ENCODE assay signal across 20 cellular contexts in the genomic region with DNA sequence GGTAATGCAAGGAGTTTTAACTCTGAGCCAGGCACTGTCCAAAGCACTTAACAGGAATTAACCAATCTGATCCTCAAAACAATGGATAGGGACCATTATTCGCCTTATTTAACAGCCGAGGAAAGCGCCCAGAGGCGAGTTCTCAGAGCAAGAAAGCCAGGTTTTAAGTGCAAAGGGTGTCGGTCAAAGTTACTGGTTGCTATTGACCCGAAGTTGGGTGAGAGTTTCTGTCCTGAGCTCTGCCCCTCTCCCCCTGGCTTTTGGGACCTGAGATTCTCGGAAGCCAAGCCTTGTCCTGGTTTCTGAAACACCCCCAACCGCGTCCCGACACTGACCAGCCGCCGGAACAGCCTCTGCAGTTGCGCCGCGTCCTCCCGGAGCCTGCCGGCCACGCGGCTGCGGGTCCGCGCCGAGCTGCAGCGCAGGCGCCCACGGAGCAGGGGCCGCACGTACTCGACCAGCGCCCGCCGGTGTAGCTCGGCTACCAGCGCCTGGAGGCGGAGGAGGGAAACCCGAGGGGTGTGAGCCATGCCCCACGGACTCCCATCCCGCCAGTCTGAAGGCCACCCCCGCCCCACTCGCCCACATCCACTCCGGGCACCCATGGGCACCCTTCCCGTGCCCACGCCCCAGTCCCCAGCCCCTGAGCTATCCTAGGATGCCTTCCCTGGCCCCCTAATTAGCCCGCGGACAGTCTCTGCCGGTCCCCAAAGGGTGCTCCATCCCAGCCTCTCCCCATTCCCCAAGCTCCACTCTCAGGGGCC. TPM values are rescaled to one million over a fixed set of nuclear protein-coding genes. Genes with fewer than 3 reads are reported as not detected.
DNase-seq lines count a peak whose midpoint lies in the region; ATAC-seq, FAIRE-seq and TF ChIP-seq lines count a peak whose summit lies in the region.
"Had no signal": no experiment of that assay in that cellular context is flagged by ENCODE, and none has a peak within 500 bp of the region (broad histone marks: within the 10 kb centered on the region; RNA-seq: fewer than 3 reads in every experiment).

No MANE protein-coding gene starts in this region.

- WGBS in HepG2 (ENCODE audit: low lambda C conversion rate): 63% methylated on average over 8 of the region's 46 CpGs

- H3K4me1 ChIP-seq in right atrium auricular region (peaks cover 0 to 27% of the 10 kb centered on the region in 2 donors), HepG2 (ENCODE audit: insufficient read depth, low read length) (0 out of 2 replicates have a peak, but pooled peaks cover 8% of the 10 kb centered on the region), skeletal muscle satellite cell (ENCODE audit: control insufficient read depth, insufficient read depth, low read length) (peaks cover 3% of the 10 kb centered on the region)
- H3K4me1 ChIP-seq: SJCRH30 had no signal

- intact Hi-C loops in Right ventricle myocardium superior (cut with DNase I): no loop called here
- intact Hi-C loops in HepG2 (cut with micrococcal nuclease; ENCODE audit: unreplicated experiment): no loop called here

- no peaks in the 10 kb centered on the region for H3K27me3 Mint-ChIP-seq in chondrocyte (ENCODE audit: low read depth)

- H3K36me3 Mint-ChIP-seq in chondrocyte (ENCODE audit: low read depth): no peaks in the 10 kb centered on the region
- H3K36me3 Mint-ChIP-seq: CD8-positive, alpha-beta T cell had no signal

- POLR2A ChIA-PET in HepG2 (lab: Yijun Ruan, JAX): no interaction called here

- H3K4me1 Mint-ChIP-seq in chondrocyte (ENCODE audit: low read depth): peaks cover 47% of the 10 kb centered on the region

- H3K9ac ChIP-seq in HepG2 (ENCODE audit: insufficient read depth, low read depth, low read length) (no peak overlapping the region), skeletal muscle satellite cell (ENCODE audit: low read depth, low read length) (no peak overlapping the region)

- BruUV-seq in HepG2 (replicated peaks; lab: Mats Ljungman, UMichigan): no TSS peak

- H3K36me3 ChIP-seq in right atrium auricular region: no peaks in the 10 kb centered on the region
- H3K36me3 ChIP-seq in HepG2 (replicated peaks in 1 of 2; ENCODE audit: control insufficient read depth in 1 of 2, insufficient read depth in 2 of 2, low read length in 2 of 2): no peaks in the 10 kb centered on the region
- H3K36me3 ChIP-seq in skeletal muscle satellite cell (ENCODE audit: insufficient read depth, low read length): no peaks in the 10 kb centered on the region
- H3K36me3 ChIP-seq: SJCRH30 had no signal

- H3K79me2 ChIP-seq in HepG2 (ENCODE audit: insufficient read depth, low read length): no peaks in the 10 kb centered on the region

- TF ChIP-seq CTCF in right atrium auricular region (IDR thresholded peaks at IDR 0.05) (no peak), chondrocyte (IDR thresholded peaks at IDR 0.05) (no peak), HepG2 (CRISPR knock-in tag; IDR thresholded peaks at IDR 0.05) (no peak)

- no peak overlapping the region for H3K27ac ChIP-seq in right atrium auricular region
- no peak overlapping the region for H3K27ac ChIP-seq in HepG2 (ENCODE audit: extremely low read length, insufficient read depth, low read length)
- H3K27ac ChIP-seq: SJCRH30 had no signal

- FAIRE-seq in HepG2 (lab: Jason Lieb, UNC): no peak

- peak overlapping the region in 1 of 2 donors; percentile 9 for H3K4me3 ChIP-seq in right atrium auricular region
- H3K4me3 ChIP-seq in HepG2 (replicated peaks in 1 of 3; ENCODE audit: insufficient read depth in 1 of 3, low read depth in 2 of 3, low read length in 3 of 3): peak overlapping the region in 1 of 3 experiments; percentile 10; a peak in 1 of 6 replicates
- H3K4me3 ChIP-seq in skeletal muscle satellite cell (ENCODE audit: low read length): peak overlapping the region; percentile 49
- H3K4me3 ChIP-seq: SJCRH30 had no signal

- peak; percentile 25 for ATAC-seq in Right ventricle myocardium superior (ENCODE audit: poor library complexity)
- peak; percentile 28 for ATAC-seq in HepG2
- ATAC-seq: CD8-positive, alpha-beta T cell; stimulated activated naive CD8-positive, alpha-beta T cell treated with anti-CD3 and anti-CD28 coated beads, Interleukin-15, amount 100 ng/mL, for 72 hours had no signal

- in situ Hi-C loops in HepG2 (cut with HindIII; ENCODE audit: extremely low pct_ligation_motif_present, low pct_unique_long_range_greater_than_20kb): no loop called here

- no peak for TF ChIP-seq RAD21 in HepG2 (CRISPR knock-in tag; IDR thresholded peaks at IDR 0.05)

- TF ChIP-seq POLR2A in HepG2 (IDR thresholded peaks at IDR 0.05; ENCODE audit: insufficient read depth in 1 of 2, low read depth in 2 of 2, low read length in 2 of 2): no peak

- CTCF ChIA-PET in HepG2 (lab: Yijun Ruan, JAX; ENCODE audit: low intra/inter-chr PET ratio, low total read pairs): no interaction called here

- H2AFZ ChIP-seq in HepG2 (ENCODE audit: low read length): no peak overlapping the region

- peak overlapping the region; percentile 45; the same call in 1 of the 2 replicates for H3K4me2 ChIP-seq in HepG2 (ENCODE audit: low read depth, low read length)
- H3K4me2 ChIP-seq in skeletal muscle satellite cell (ENCODE audit: low read length): peak overlapping the region; percentile 75

- peak overlapping the region; percentile 12 for H3K4me3 Mint-ChIP-seq in chondrocyte (ENCODE audit: unreplicated experiment)
- H3K4me3 Mint-ChIP-seq: CD8-positive, alpha-beta T cell; stimulated activated naive CD8-positive, alpha-beta T cell treated with anti-CD3 and anti-CD28 coated beads, Interleukin-15, amount 100 ng/mL, for 72 hours had no signal

- no peaks in the 10 kb centered on the region for H3K9me3 ChIP-seq in right atrium auricular region
- H3K9me3 ChIP-seq in HepG2 (ENCODE audit: low read length): no peaks in the 10 kb centered on the region
- H3K9me3 ChIP-seq in skeletal muscle satellite cell (replicated peaks; ENCODE audit: low read length): no peaks in the 10 kb centered on the region
- H3K9me3 ChIP-seq: SJCRH30 had no signal

- H3K9me3 Mint-ChIP-seq in chondrocyte (ENCODE audit: low read depth): no peaks in the 10 kb centered on the region
- H3K9me3 Mint-ChIP-seq: CD8-positive, alpha-beta T cell; stimulated activated naive CD8-positive, alpha-beta T cell treated with anti-CD3 and anti-CD28 coated beads, Interleukin-15, amount 100 ng/mL, for 72 hours had no signal

- H3K27ac Mint-ChIP-seq in chondrocyte (ENCODE audit: unreplicated experiment): peak overlapping the region; percentile 80
- H3K27ac Mint-ChIP-seq: CD8-positive, alpha-beta T cell; stimulated activated naive CD8-positive, alpha-beta T cell treated with anti-CD3 and anti-CD28 coated beads, Interleukin-15, amount 100 ng/mL, for 72 hours had no signal

- no peaks in the 10 kb centered on the region for H4K20me1 ChIP-seq in HepG2 (ENCODE audit: insufficient read depth, low read length)

- DNase-seq in Right ventricle myocardium superior (peak; percentile 18), right atrium auricular region (ENCODE audit: low spot score) (no peak), chondrocyte (ENCODE audit: low spot score) (no peak), HepG2 (ENCODE audit: low spot score) (no peak), nucleus accumbens (lab: John Stamatoyannopoulos, UW) (no peak), NCI-H774 (lab: John Stamatoyannopoulos, UW) (no peak), medulla oblongata (ENCODE audit: extremely low spot score) (no peak)
- DNase-seq: activated CD4-positive, alpha-beta T cell treated with anti-CD3 and anti-CD28 coated beads for 1 hour; activated gamma-delta T cell; amygdala; CD8-positive, alpha-beta T cell; KG1; kidney glomerular epithelial cell; NCI-H1092 treated with DMSO at 0.1 percent for 48 hours; SJCRH30; stimulated activated naive CD8-positive, alpha-beta T cell treated with anti-CD3 and anti-CD28 coated beads, Interleukin-15, amount 100 ng/mL, for 72 hours; T-helper 9 cell had no signal

- TF ChIP-seq EP300 in HepG2 (IDR thresholded peaks at IDR 0.05; ENCODE audit: low read depth in 2 of 2, low read length in 2 of 2) (no peak), HepG2 (CRISPR knock-in tag; IDR thresholded peaks at IDR 0.05; ENCODE audit: borderline replicate concordance) (no peak)

- peaks cover 4 to 7% of the 10 kb centered on the region in 2 donors for H3K27me3 ChIP-seq in right atrium auricular region
- H3K27me3 ChIP-seq in HepG2 (ENCODE audit: control insufficient read depth in 1 of 2, insufficient read depth in 2 of 2, low read length in 2 of 2): peaks cover 15 to 64% of the 10 kb centered on the region in 2 experiments
- peaks cover 72% of the 10 kb centered on the region for H3K27me3 ChIP-seq in skeletal muscle satellite cell (ENCODE audit: control insufficient read depth, insufficient read depth, low read length)

RNA-seq across cellular contexts. Expression of a gene that starts 27.8 kb away (rescaled TPM):
- 1.3 TPM for total RNA-seq in Right ventricle myocardium superior
- 1 to 10 TPM; 3.0 to 8.2 TPM for total RNA-seq in right atrium auricular region
- 0.37 to 1.3 TPM (median 0.51 TPM) in 3 replicates for total RNA-seq in chondrocyte
- not detected in 2 replicates for total RNA-seq in HepG2 (2016; rRNA removed; fragmentation: Illumina TruSeq; extraction: Trizol)
- not detected in 2 replicates for total RNA-seq in HepG2 (2016; cell fraction: cytosol; rRNA removed; fragmentation: Illumina TruSeq; extraction: Trizol; ENCODE audit: low read depth)
- not detected in 2 replicates for total RNA-seq in HepG2 (2016; cell fraction: insoluble cytoplasmic fraction; rRNA removed; fragmentation: Illumina TruSeq; extraction: Trizol)
- total RNA-seq in HepG2 (2016; cell fraction: membrane; rRNA removed; fragmentation: Illumina TruSeq; extraction: Trizol): not detected in 2 replicates
- total RNA-seq in HepG2 (2016; cell fraction: nucleus; rRNA removed; fragmentation: Illumina TruSeq; extraction: Trizol): not detected in 2 replicates
- 0.21 TPM in 1 of 2 replicates, not detected in the other for polyA plus RNA-seq in HepG2 (2011; rRNA removed)
- polyA plus RNA-seq in HepG2 (2011; cell fraction: cytosol; rRNA removed): 0.04 and 0.07 TPM in 2 replicates
- 0.07 and 0.19 TPM in 2 replicates for polyA plus RNA-seq in HepG2 (2011; cell fraction: nucleus; rRNA removed)
- polyA plus RNA-seq in HepG2 (2012): 0.07 TPM in 1 of 2 replicates, not detected in the other
- not detected in 2 replicates for polyA plus RNA-seq in HepG2 (2016; cell fraction: cytosol; fragmentation: Illumina TruSeq; extraction: Trizol; ENCODE audit: low read depth)
- not detected in 2 replicates for polyA plus RNA-seq in HepG2 (2016; cell fraction: insoluble cytoplasmic fraction; fragmentation: Illumina TruSeq; extraction: Trizol; ENCODE audit: low read depth)
- polyA plus RNA-seq in HepG2 (2016; cell fraction: membrane; fragmentation: Illumina TruSeq; extraction: Trizol; ENCODE audit: low read depth): not detected in 2 replicates
- polyA plus RNA-seq in HepG2 (2016; cell fraction: nucleus; fragmentation: Illumina TruSeq; extraction: Trizol; ENCODE audit: insufficient read depth, low read depth): not detected in 2 replicates
- 0.20 TPM in 1 of 2 replicates, not detected in the other for polyA minus RNA-seq in HepG2 (2011; rRNA and poly(A)+ RNA removed; ENCODE audit: low replicate concordance)
- polyA minus RNA-seq in HepG2 (2011; cell fraction: cytosol; rRNA and poly(A)+ RNA removed): not detected in 2 replicates
- not detected in 2 replicates for polyA minus RNA-seq in HepG2 (2011; cell fraction: nucleus; rRNA and poly(A)+ RNA removed)
- 0.22 TPM in 1 of 2 replicates, not detected in the other for total RNA-seq in skeletal muscle satellite cell (2012; rRNA removed)
- total RNA-seq: A673; CD8-positive, alpha-beta T cell; SJCRH30 had no signal

RNA-seq across cellular contexts. Expression of a gene that starts 33.7 kb away (rescaled TPM):
- 19.7 TPM for total RNA-seq in Right ventricle myocardium superior
- 10 to 100 TPM; 18.2 to 24.1 TPM for total RNA-seq in right atrium auricular region
- total RNA-seq in chondrocyte: 36.5 to 54.7 TPM (median 46.3 TPM) in 3 replicates
- 7.0 and 7.6 TPM in 2 replicates for total RNA-seq in HepG2 (2016; rRNA removed; fragmentation: Illumina TruSeq; extraction: Trizol)
- 11.1 and 13.3 TPM in 2 replicates for total RNA-seq in HepG2 (2016; cell fraction: cytosol; rRNA removed; fragmentation: Illumina TruSeq; extraction: Trizol; ENCODE audit: low read depth)
- total RNA-seq in HepG2 (2016; cell fraction: insoluble cytoplasmic fraction; rRNA removed; fragmentation: Illumina TruSeq; extraction: Trizol): 3.4 and 6.6 TPM in 2 replicates
- total RNA-seq in HepG2 (2016; cell fraction: membrane; rRNA removed; fragmentation: Illumina TruSeq; extraction: Trizol): 12.9 and 14.4 TPM in 2 replicates
- total RNA-seq in HepG2 (2016; cell fraction: nucleus; rRNA removed; fragmentation: Illumina TruSeq; extraction: Trizol): 6.3 and 7.9 TPM in 2 replicates
- polyA plus RNA-seq in HepG2 (2011; rRNA removed): 11.4 and 12.2 TPM in 2 replicates
- 6.6 and 8.5 TPM in 2 replicates for polyA plus RNA-seq in HepG2 (2011; cell fraction: cytosol; rRNA removed)
- 17.6 and 21.6 TPM in 2 replicates for polyA plus RNA-seq in HepG2 (2011; cell fraction: nucleus; rRNA removed)
- 28.5 and 39.6 TPM in 2 replicates for polyA plus RNA-seq in HepG2 (2012)
- polyA plus RNA-seq in HepG2 (2016; cell fraction: cytosol; fragmentation: Illumina TruSeq; extraction: Trizol; ENCODE audit: low read depth): 7.9 and 8.8 TPM in 2 replicates
- 11.9 and 16.0 TPM in 2 replicates for polyA plus RNA-seq in HepG2 (2016; cell fraction: insoluble cytoplasmic fraction; fragmentation: Illumina TruSeq; extraction: Trizol; ENCODE audit: low read depth)
- 16.7 and 21.8 TPM in 2 replicates for polyA plus RNA-seq in HepG2 (2016; cell fraction: membrane; fragmentation: Illumina TruSeq; extraction: Trizol; ENCODE audit: low read depth)
- polyA plus RNA-seq in HepG2 (2016; cell fraction: nucleus; fragmentation: Illumina TruSeq; extraction: Trizol; ENCODE audit: insufficient read depth, low read depth): 15.8 and 17.0 TPM in 2 replicates
- 1.4 and 19.5 TPM in 2 replicates for polyA minus RNA-seq in HepG2 (2011; rRNA and poly(A)+ RNA removed; ENCODE audit: low replicate concordance)
- polyA minus RNA-seq in HepG2 (2011; cell fraction: cytosol; rRNA and poly(A)+ RNA removed): 14.1 and 19.3 TPM in 2 replicates
- polyA minus RNA-seq in HepG2 (2011; cell fraction: nucleus; rRNA and poly(A)+ RNA removed): 10.3 TPM in 2 replicates
- total RNA-seq in skeletal muscle satellite cell (2012; rRNA removed): 11.9 and 12.0 TPM in 2 replicates

RNA-seq across cellular contexts. Expression of a gene that starts 38.8 kb away (rescaled TPM):
- 3.6 TPM for total RNA-seq in Right ventricle myocardium superior
- 1 to 10 TPM; 5.0 to 5.6 TPM for total RNA-seq in right atrium auricular region
- total RNA-seq in chondrocyte: 15.1 to 21.0 TPM (median 17.6 TPM) in 3 replicates
- 3.2 and 4.3 TPM in 2 replicates for total RNA-seq in HepG2 (2016; rRNA removed; fragmentation: Illumina TruSeq; extraction: Trizol)
- 1.4 TPM in 2 replicates for total RNA-seq in HepG2 (2016; cell fraction: cytosol; rRNA removed; fragmentation: Illumina TruSeq; extraction: Trizol; ENCODE audit: low read depth)
- total RNA-seq in HepG2 (2016; cell fraction: insoluble cytoplasmic fraction; rRNA removed; fragmentation: Illumina TruSeq; extraction: Trizol): 3.1 and 4.0 TPM in 2 replicates
- total RNA-seq in HepG2 (2016; cell fraction: membrane; rRNA removed; fragmentation: Illumina TruSeq; extraction: Trizol): 2.1 and 2.5 TPM in 2 replicates
- total RNA-seq in HepG2 (2016; cell fraction: nucleus; rRNA removed; fragmentation: Illumina TruSeq; extraction: Trizol): 3.4 and 3.8 TPM in 2 replicates
- 4.8 TPM in 2 replicates for polyA plus RNA-seq in HepG2 (2011; rRNA removed)
- 3.4 TPM in 2 replicates for polyA plus RNA-seq in HepG2 (2011; cell fraction: cytosol; rRNA removed)
- 3.0 and 3.8 TPM in 2 replicates for polyA plus RNA-seq in HepG2 (2011; cell fraction: nucleus; rRNA removed)
- 3.5 and 3.6 TPM in 2 replicates for polyA plus RNA-seq in HepG2 (2012)
- polyA plus RNA-seq in HepG2 (2016; cell fraction: cytosol; fragmentation: Illumina TruSeq; extraction: Trizol; ENCODE audit: low read depth): 2.6 and 2.9 TPM in 2 replicates
- polyA plus RNA-seq in HepG2 (2016; cell fraction: insoluble cytoplasmic fraction; fragmentation: Illumina TruSeq; extraction: Trizol; ENCODE audit: low read depth): 6.8 and 7.3 TPM in 2 replicates
- polyA plus RNA-seq in HepG2 (2016; cell fraction: membrane; fragmentation: Illumina TruSeq; extraction: Trizol; ENCODE audit: low read depth): 4.1 and 5.0 TPM in 2 replicates
- polyA plus RNA-seq in HepG2 (2016; cell fraction: nucleus; fragmentation: Illumina TruSeq; extraction: Trizol; ENCODE audit: insufficient read depth, low read depth): 6.8 and 9.9 TPM in 2 replicates
- 9.1 and 11.7 TPM in 2 replicates for polyA minus RNA-seq in HepG2 (2011; rRNA and poly(A)+ RNA removed; ENCODE audit: low replicate concordance)
- polyA minus RNA-seq in HepG2 (2011; cell fraction: cytosol; rRNA and poly(A)+ RNA removed): 4.1 and 6.6 TPM in 2 replicates
- 2.5 and 2.6 TPM in 2 replicates for polyA minus RNA-seq in HepG2 (2011; cell fraction: nucleus; rRNA and poly(A)+ RNA removed)
- total RNA-seq in skeletal muscle satellite cell (2012; rRNA removed): 4.1 and 8.3 TPM in 2 replicates

RNA-seq across cellular contexts. Expression of a gene that starts 39.3 kb away (rescaled TPM):
- 15.0 TPM for total RNA-seq in Right ventricle myocardium superior
- 10 to 100 TPM; 17.9 to 22.8 TPM for total RNA-seq in right atrium auricular region
- total RNA-seq in chondrocyte: 12.7 to 15.9 TPM (median 13.7 TPM) in 3 replicates
- total RNA-seq in HepG2 (2016; rRNA removed; fragmentation: Illumina TruSeq; extraction: Trizol): 6.2 and 6.5 TPM in 2 replicates
- 5.2 and 6.6 TPM in 2 replicates for total RNA-seq in HepG2 (2016; cell fraction: cytosol; rRNA removed; fragmentation: Illumina TruSeq; extraction: Trizol; ENCODE audit: low read depth)
- 5.7 and 6.5 TPM in 2 replicates for total RNA-seq in HepG2 (2016; cell fraction: insoluble cytoplasmic fraction; rRNA removed; fragmentation: Illumina TruSeq; extraction: Trizol)
- total RNA-seq in HepG2 (2016; cell fraction: membrane; rRNA removed; fragmentation: Illumina TruSeq; extraction: Trizol): 5.0 and 5.6 TPM in 2 replicates
- 1.9 and 4.0 TPM in 2 replicates for total RNA-seq in HepG2 (2016; cell fraction: nucleus; rRNA removed; fragmentation: Illumina TruSeq; extraction: Trizol)
- polyA plus RNA-seq in HepG2 (2011; rRNA removed): 21.0 and 27.2 TPM in 2 replicates
- polyA plus RNA-seq in HepG2 (2011; cell fraction: cytosol; rRNA removed): 38.4 and 42.6 TPM in 2 replicates
- polyA plus RNA-seq in HepG2 (2011; cell fraction: nucleus; rRNA removed): 20.2 and 22.1 TPM in 2 replicates
- polyA plus RNA-seq in HepG2 (2012): 20.1 and 25.3 TPM in 2 replicates
- polyA plus RNA-seq in HepG2 (2016; cell fraction: cytosol; fragmentation: Illumina TruSeq; extraction: Trizol; ENCODE audit: low read depth): 7.8 and 8.7 TPM in 2 replicates
- polyA plus RNA-seq in HepG2 (2016; cell fraction: insoluble cytoplasmic fraction; fragmentation: Illumina TruSeq; extraction: Trizol; ENCODE audit: low read depth): 6.9 and 7.6 TPM in 2 replicates
- 5.5 and 5.7 TPM in 2 replicates for polyA plus RNA-seq in HepG2 (2016; cell fraction: membrane; fragmentation: Illumina TruSeq; extraction: Trizol; ENCODE audit: low read depth)
- polyA plus RNA-seq in HepG2 (2016; cell fraction: nucleus; fragmentation: Illumina TruSeq; extraction: Trizol; ENCODE audit: insufficient read depth, low read depth): 4.9 and 6.4 TPM in 2 replicates
- 2.0 and 9.1 TPM in 2 replicates for polyA minus RNA-seq in HepG2 (2011; rRNA and poly(A)+ RNA removed; ENCODE audit: low replicate concordance)
- 4.9 and 5.5 TPM in 2 replicates for polyA minus RNA-seq in HepG2 (2011; cell fraction: cytosol; rRNA and poly(A)+ RNA removed)
- polyA minus RNA-seq in HepG2 (2011; cell fraction: nucleus; rRNA and poly(A)+ RNA removed): 3.6 and 5.5 TPM in 2 replicates
- total RNA-seq in skeletal muscle satellite cell (2012; rRNA removed): 6.6 and 9.4 TPM in 2 replicates

RNA-seq across cellular contexts. Expression of a gene that starts 56.6 kb away (rescaled TPM):
- not detected for total RNA-seq in Right ventricle myocardium superior
- total RNA-seq in right atrium auricular region: under 1 TPM; 0.16 to 0.22 TPM
- 0.10 to 0.13 TPM in 2 of 3 replicates, not detected in the other for total RNA-seq in chondrocyte
- total RNA-seq in HepG2 (2016; rRNA removed; fragmentation: Illumina TruSeq; extraction: Trizol): not detected in 2 replicates
- total RNA-seq in HepG2 (2016; cell fraction: cytosol; rRNA removed; fragmentation: Illumina TruSeq; extraction: Trizol; ENCODE audit: low read depth): not detected in 2 replicates
- total RNA-seq in HepG2 (2016; cell fraction: insoluble cytoplasmic fraction; rRNA removed; fragmentation: Illumina TruSeq; extraction: Trizol): not detected in 2 replicates
- total RNA-seq in HepG2 (2016; cell fraction: membrane; rRNA removed; fragmentation: Illumina TruSeq; extraction: Trizol): not detected in 2 replicates
- total RNA-seq in HepG2 (2016; cell fraction: nucleus; rRNA removed; fragmentation: Illumina TruSeq; extraction: Trizol): not detected in 2 replicates
- 0.03 and 0.10 TPM in 2 replicates for polyA plus RNA-seq in HepG2 (2011; rRNA removed)
- 0.03 and 0.04 TPM in 2 replicates for polyA plus RNA-seq in HepG2 (2011; cell fraction: cytosol; rRNA removed)
- 0.42 and 0.51 TPM in 2 replicates for polyA plus RNA-seq in HepG2 (2011; cell fraction: nucleus; rRNA removed)
- 0.04 TPM in 1 of 2 replicates, not detected in the other for polyA plus RNA-seq in HepG2 (2012)
- polyA plus RNA-seq in HepG2 (2016; cell fraction: cytosol; fragmentation: Illumina TruSeq; extraction: Trizol; ENCODE audit: low read depth): not detected in 2 replicates
- polyA plus RNA-seq in HepG2 (2016; cell fraction: insoluble cytoplasmic fraction; fragmentation: Illumina TruSeq; extraction: Trizol; ENCODE audit: low read depth): not detected in 2 replicates
- polyA plus RNA-seq in HepG2 (2016; cell fraction: membrane; fragmentation: Illumina TruSeq; extraction: Trizol; ENCODE audit: low read depth): not detected in 2 replicates
- 0.14 TPM in 1 of 2 replicates, not detected in the other for polyA plus RNA-seq in HepG2 (2016; cell fraction: nucleus; fragmentation: Illumina TruSeq; extraction: Trizol; ENCODE audit: insufficient read depth, low read depth)
- 0.12 and 0.14 TPM in 2 replicates for polyA minus RNA-seq in HepG2 (2011; rRNA and poly(A)+ RNA removed; ENCODE audit: low replicate concordance)
- not detected in 2 replicates for polyA minus RNA-seq in HepG2 (2011; cell fraction: cytosol; rRNA and poly(A)+ RNA removed)
- 0.13 TPM in 1 of 2 replicates, not detected in the other for polyA minus RNA-seq in HepG2 (2011; cell fraction: nucleus; rRNA and poly(A)+ RNA removed)
- total RNA-seq in skeletal muscle satellite cell (2012; rRNA removed): 0.22 and 0.25 TPM in 2 replicates
- total RNA-seq: posterior vena cava, SJCRH30 had no signal
